ENCODE assay signal across 1 cellular context in the genomic region with DNA sequence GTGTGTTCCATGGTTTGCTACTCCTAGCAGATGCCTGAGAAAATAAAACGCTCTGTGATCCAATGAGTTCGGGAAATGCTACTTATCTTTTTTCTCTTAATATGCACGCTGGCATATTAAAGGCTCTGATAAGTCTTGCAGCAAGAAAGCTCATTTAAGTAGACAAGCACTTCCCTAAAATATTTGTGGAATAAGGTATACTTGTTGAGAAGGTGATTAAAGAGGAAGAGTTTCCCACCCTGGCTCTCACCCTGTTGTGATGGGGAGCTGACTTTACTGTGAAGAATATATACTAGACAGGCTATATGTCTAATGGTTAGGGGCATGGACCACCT.
A peak's percentile ranks its signal among the peaks of the same experiment; 100 is the strongest.
TF ChIP-seq lines count a peak whose summit lies in the region.

No MANE protein-coding gene starts in this region.

TF ChIP-seq in K562, 482 proteins besides CTCF, POLR2A, EP300 and RAD21 (continued from another document):
- TF ChIP-seq, protein P1, sequence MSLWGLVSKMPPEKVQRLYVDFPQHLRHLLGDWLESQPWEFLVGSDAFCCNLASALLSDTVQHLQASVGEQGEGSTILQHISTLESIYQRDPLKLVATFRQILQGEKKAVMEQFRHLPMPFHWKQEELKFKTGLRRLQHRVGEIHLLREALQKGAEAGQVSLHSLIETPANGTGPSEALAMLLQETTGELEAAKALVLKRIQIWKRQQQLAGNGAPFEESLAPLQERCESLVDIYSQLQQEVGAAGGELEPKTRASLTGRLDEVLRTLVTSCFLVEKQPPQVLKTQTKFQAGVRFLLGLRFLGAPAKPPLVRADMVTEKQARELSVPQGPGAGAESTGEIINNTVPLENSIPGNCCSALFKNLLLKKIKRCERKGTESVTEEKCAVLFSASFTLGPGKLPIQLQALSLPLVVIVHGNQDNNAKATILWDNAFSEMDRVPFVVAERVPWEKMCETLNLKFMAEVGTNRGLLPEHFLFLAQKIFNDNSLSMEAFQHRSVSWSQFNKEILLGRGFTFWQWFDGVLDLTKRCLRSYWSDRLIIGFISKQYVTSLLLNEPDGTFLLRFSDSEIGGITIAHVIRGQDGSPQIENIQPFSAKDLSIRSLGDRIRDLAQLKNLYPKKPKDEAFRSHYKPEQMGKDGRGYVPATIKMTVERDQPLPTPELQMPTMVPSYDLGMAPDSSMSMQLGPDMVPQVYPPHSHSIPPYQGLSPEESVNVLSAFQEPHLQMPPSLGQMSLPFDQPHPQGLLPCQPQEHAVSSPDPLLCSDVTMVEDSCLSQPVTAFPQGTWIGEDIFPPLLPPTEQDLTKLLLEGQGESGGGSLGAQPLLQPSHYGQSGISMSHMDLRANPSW (CRISPR knock-in tag; IDR thresholded peaks at IDR 0.05), result no peak
- no peak for TF ChIP-seq PHTF2 (CRISPR knock-in tag; IDR thresholded peaks at IDR 0.05)
- TF ChIP-seq ZNF347 (CRISPR knock-in tag; IDR thresholded peaks at IDR 0.05; ENCODE audit: low read depth), result no peak
- peak; percentile 94 for TF ChIP-seq ZNF239 (CRISPR knock-in tag; IDR thresholded peaks at IDR 0.05)
- TF ChIP-seq PCBP1 (IDR thresholded peaks at IDR 0.05; ENCODE audit: low read depth, low read length, poor library complexity, severe bottlenecking), result no peak
- TF ChIP-seq RBM25 (IDR thresholded peaks at IDR 0.05; ENCODE audit: low read depth, low read length, severe bottlenecking), result peak; percentile 34
- TF ChIP-seq, protein P2, sequence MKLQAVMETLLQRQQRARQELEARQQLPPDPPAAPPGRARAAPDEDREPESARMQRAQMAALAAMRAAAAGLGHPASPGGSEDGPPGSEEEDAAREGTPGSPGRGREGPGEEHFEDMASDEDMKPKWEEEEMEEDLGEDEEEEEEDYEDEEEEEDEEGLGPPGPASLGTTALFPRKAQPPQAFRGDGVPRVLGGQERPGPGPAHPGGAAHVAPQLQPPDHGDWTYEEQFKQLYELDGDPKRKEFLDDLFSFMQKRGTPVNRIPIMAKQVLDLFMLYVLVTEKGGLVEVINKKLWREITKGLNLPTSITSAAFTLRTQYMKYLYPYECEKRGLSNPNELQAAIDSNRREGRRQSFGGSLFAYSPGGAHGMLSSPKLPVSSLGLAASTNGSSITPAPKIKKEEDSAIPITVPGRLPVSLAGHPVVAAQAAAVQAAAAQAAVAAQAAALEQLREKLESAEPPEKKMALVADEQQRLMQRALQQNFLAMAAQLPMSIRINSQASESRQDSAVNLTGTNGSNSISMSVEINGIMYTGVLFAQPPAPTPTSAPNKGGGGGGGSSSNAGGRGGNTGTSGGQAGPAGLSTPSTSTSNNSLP (IDR thresholded peaks at IDR 0.05; ENCODE audit: borderline replicate concordance, low read depth, low read length), result no peak
- TF ChIP-seq SPI1 (IDR thresholded peaks at IDR 0.05; ENCODE audit: borderline replicate concordance, low read depth, low read length), result 0 out of 2 replicates have a peak, but pooled peaks have one; percentile 11
- no peak for TF ChIP-seq RHOXF2B (CRISPR knock-in tag; conservative IDR thresholded peaks at IDR 0.05)
